Comparison of ENCODE assay signal across 21 cellular contexts in genomic region chr2:175597286-175597685, GRCh38.
DNase-seq lines count a peak whose midpoint lies in the region; ATAC-seq, FAIRE-seq and TF ChIP-seq lines count a peak whose summit lies in the region.
"Had no signal": no experiment of that assay in that cellular context is flagged by ENCODE, and none has a peak within 500 bp of the region (broad histone marks: within the 10 kb centered on the region; RNA-seq: fewer than 3 reads in every experiment).

No MANE protein-coding gene starts in this region.

- H3K27me3 Mint-ChIP-seq in astrocyte (ENCODE audit: low read depth, unreplicated experiment) (no peaks in the 10 kb centered on the region), Calu3 (ENCODE audit: unreplicated experiment) (no peaks in the 10 kb centered on the region)

- TF ChIP-seq CTCF in AG10803 (conservative IDR thresholded peaks at IDR 0.05; ENCODE audit: low read length) (no peak), astrocyte (IDR thresholded peaks at IDR 0.05; ENCODE audit: insufficient read depth, low read depth, low read length) (no peak), foreskin fibroblast (IDR thresholded peaks at IDR 0.05; ENCODE audit: low read depth, low read length) (no peak), Calu3 (IDR thresholded peaks at IDR 0.05; ENCODE audit: unreplicated experiment) (no peak)

- intact Hi-C loops in Calu3 (cut with micrococcal nuclease; ENCODE audit: unreplicated experiment), result no loop called here

- no peaks in the 10 kb centered on the region for H3K9me2 ChIP-seq in GM23248 (ENCODE audit: insufficient read depth)

- in situ Hi-C loops in GM23248 (cut with MboI), result no loop called here

- H3K27me3 ChIP-seq in GM23248 (replicated peaks; ENCODE audit: insufficient read depth) (no peaks in the 10 kb centered on the region), astrocyte (ENCODE audit: insufficient read depth, low read length) (no peaks in the 10 kb centered on the region)
- H3K27me3 ChIP-seq: BLaER1 treated with 17β-estradiol and CSF1 and Interleukin-3, amounts not matched to agents 10 nM and 100 nM; MG63 had no signal

- CTCF ChIA-PET in Calu3 (lab: Charles Lee), result no interaction called here

- H3F3A ChIP-seq in GM23248 (ENCODE audit: insufficient read depth), result peaks cover 28% of the 10 kb centered on the region

- no peaks in the 10 kb centered on the region for H4K20me1 ChIP-seq in GM23248 (ENCODE audit: insufficient read depth)
- no peaks in the 10 kb centered on the region for H4K20me1 ChIP-seq in astrocyte (ENCODE audit: insufficient read depth, low read length)
- H4K20me1 ChIP-seq: BLaER1 treated with 17β-estradiol and CSF1 and Interleukin-3, amounts not matched to agents 10 nM and 100 nM had no signal

- H2AFZ ChIP-seq in GM23248 (no peak overlapping the region), astrocyte (ENCODE audit: low read depth, low read length) (no peak overlapping the region)

- DNase-seq in AG10803 (ENCODE audit: low read depth) (peak; percentile 62), GM23248 (peak; percentile 42), astrocyte (ENCODE audit: low read depth) (no peak), foreskin fibroblast (peak; percentile 14 to 50), Calu3 (no peak)
- no peak for DNase-seq in stimulated activated effector memory CD8-positive, alpha-beta T cell treated with anti-CD3 and anti-CD28 coated beads, Interleukin-12 subunit alpha, Interleukin-12 subunit beta, amount 100 ng/mL, for 72 hours (ENCODE audit: low spot score in 2 of 2)
- DNase-seq in activated CD8-positive, alpha-beta memory T cell treated with anti-CD3 and anti-CD28 coated beads, Interleukin-2, amount 50 U/mL, for 48 hours, result no peak
- DNase-seq: CD4-positive, alpha-beta T cell; GF-D8; H7; KBM-7; MG63; NCI-H1105 treated with DMSO at 0.1 percent for 48 hours; NCI-H146; NCI-H2029; NCI-H446; NCI-H524 treated with DMSO at 0.1 percent for 48 hours; NCI-H774; PC-3 had no signal

- no peak overlapping the region for H3K4me2 ChIP-seq in GM23248 (ENCODE audit: unreplicated experiment)
- no peak overlapping the region for H3K4me2 ChIP-seq in astrocyte (ENCODE audit: low read length)

- no peak overlapping the region for H3K27ac Mint-ChIP-seq in astrocyte (ENCODE audit: unreplicated experiment)
- H3K27ac Mint-ChIP-seq in stimulated activated effector memory CD8-positive, alpha-beta T cell treated with anti-CD3 and anti-CD28 coated beads, Interleukin-12 subunit alpha, Interleukin-12 subunit beta, amount 100 ng/mL, for 72 hours, result no peak overlapping the region
- H3K27ac Mint-ChIP-seq in Calu3 (ENCODE audit: unreplicated experiment), result no peak overlapping the region
- H3K27ac Mint-ChIP-seq: CD4-positive, alpha-beta T cell had no signal

- H3K4me1 Mint-ChIP-seq in astrocyte (ENCODE audit: low read depth, unreplicated experiment) (peaks cover 13% of the 10 kb centered on the region), Calu3 (ENCODE audit: low read depth, unreplicated experiment) (peaks cover 7% of the 10 kb centered on the region)
- H3K4me1 Mint-ChIP-seq in stimulated activated effector memory CD8-positive, alpha-beta T cell treated with anti-CD3 and anti-CD28 coated beads, Interleukin-12 subunit alpha, Interleukin-12 subunit beta, amount 100 ng/mL, for 72 hours, result no peaks in the 10 kb centered on the region

- H3K4me1 ChIP-seq in GM23248 (ENCODE audit: insufficient read depth) (peaks cover 34% of the 10 kb centered on the region), astrocyte (ENCODE audit: insufficient read depth, low read length) (no peaks in the 10 kb centered on the region)

- FAIRE-seq in astrocyte (lab: Jason Lieb, UNC), result peak; percentile 23
- FAIRE-seq: GM12891 had no signal

- H3K4me3 Mint-ChIP-seq in astrocyte (ENCODE audit: unreplicated experiment) (no peak overlapping the region), Calu3 (ENCODE audit: low read depth, unreplicated experiment) (no peak overlapping the region)
- no peak overlapping the region for H3K4me3 Mint-ChIP-seq in stimulated activated effector memory CD8-positive, alpha-beta T cell treated with anti-CD3 and anti-CD28 coated beads, Interleukin-12 subunit alpha, Interleukin-12 subunit beta, amount 100 ng/mL, for 72 hours
- H3K4me3 Mint-ChIP-seq: CD4-positive, alpha-beta T cell had no signal

- no peaks in the 10 kb centered on the region for H3K9me3 ChIP-seq in GM23248 (ENCODE audit: low read depth)
- no peaks in the 10 kb centered on the region for H3K9me3 ChIP-seq in astrocyte (ENCODE audit: insufficient read depth, low read depth, low read length)
- H3K9me3 ChIP-seq: MG63 had no signal

- H3K79me2 ChIP-seq in GM23248 (ENCODE audit: insufficient read depth) (no peaks in the 10 kb centered on the region), astrocyte (ENCODE audit: insufficient read depth, low read length) (no peaks in the 10 kb centered on the region)

- H3K9me3 Mint-ChIP-seq in astrocyte (ENCODE audit: unreplicated experiment), result peaks cover 1% of the 10 kb centered on the region
- H3K9me3 Mint-ChIP-seq in stimulated activated effector memory CD8-positive, alpha-beta T cell treated with anti-CD3 and anti-CD28 coated beads, Interleukin-12 subunit alpha, Interleukin-12 subunit beta, amount 100 ng/mL, for 72 hours, result no peaks in the 10 kb centered on the region
- H3K9me3 Mint-ChIP-seq in Calu3 (ENCODE audit: low read depth, unreplicated experiment), result no peaks in the 10 kb centered on the region
- H3K9me3 Mint-ChIP-seq: CD4-positive, alpha-beta T cell had no signal

- BruUV-seq in Calu3 (replicated peaks; lab: Mats Ljungman, UMichigan), result no TSS peak

- H3K36me3 Mint-ChIP-seq in astrocyte (ENCODE audit: low read depth, unreplicated experiment), result no peaks in the 10 kb centered on the region
- H3K36me3 Mint-ChIP-seq in stimulated activated effector memory CD8-positive, alpha-beta T cell treated with anti-CD3 and anti-CD28 coated beads, Interleukin-12 subunit alpha, Interleukin-12 subunit beta, amount 100 ng/mL, for 72 hours, result no peaks in the 10 kb centered on the region
- H3K36me3 Mint-ChIP-seq in Calu3 (ENCODE audit: insufficient read depth, unreplicated experiment), result peaks cover 6% of the 10 kb centered on the region

- H3K9ac ChIP-seq in GM23248 (no peak overlapping the region), astrocyte (ENCODE audit: low read length) (no peak overlapping the region)
- H3K9ac ChIP-seq: BLaER1 treated with 17β-estradiol and CSF1 and Interleukin-3, amounts not matched to agents 10 nM and 100 nM had no signal

- no peaks in the 10 kb centered on the region for H3K36me3 ChIP-seq in GM23248 (ENCODE audit: low read depth)
- no peaks in the 10 kb centered on the region for H3K36me3 ChIP-seq in astrocyte (ENCODE audit: insufficient read depth, low read length)
- H3K36me3 ChIP-seq: BLaER1 treated with 17β-estradiol and CSF1 and Interleukin-3, amounts not matched to agents 10 nM and 100 nM; MG63 had no signal

- H3K4me3 ChIP-seq in AG10803 (ENCODE audit: low read length), result no peak overlapping the region
- no peak overlapping the region for H3K4me3 ChIP-seq in GM23248
- H3K4me3 ChIP-seq in astrocyte (ENCODE audit: insufficient read depth, low read depth, low read length), result no peak overlapping the region
- no peak overlapping the region for H3K4me3 ChIP-seq in foreskin fibroblast (ENCODE audit: low read depth in 1 of 2, low read length in 2 of 2)
- H3K4me3 ChIP-seq: BLaER1 treated with 17β-estradiol and CSF1 and Interleukin-3, amounts not matched to agents 10 nM and 100 nM; MG63 had no signal

- H3K27ac ChIP-seq in GM23248 (no peak overlapping the region), astrocyte (ENCODE audit: low read depth, low read length) (no peak overlapping the region)
- H3K27ac ChIP-seq: BLaER1 treated with 17β-estradiol and CSF1 and Interleukin-3, amounts not matched to agents 10 nM and 100 nM had no signal

- ATAC-seq in stimulated activated effector memory CD8-positive, alpha-beta T cell treated with anti-CD3 and anti-CD28 coated beads, Interleukin-12 subunit alpha, Interleukin-12 subunit beta, amount 100 ng/mL, for 72 hours, result no peak
- ATAC-seq: PC-3 had no signal

Comparison
In these comparisons a context has a peak if more than half of its experiments do, and no peak if none do; other contexts are left out.
1. DNase-seq: peak in AG10803 (single experiment), GM23248 (single experiment) and foreskin fibroblast (2 of 2); none in astrocyte (single experiment), stimulated activated effector memory CD8-positive, alpha-beta T cell treated with anti-CD3 and anti-CD28 coated beads, Interleukin-12 subunit alpha, Interleukin-12 subunit beta, amount 100 ng/mL, for 72 hours (0 of 2), activated CD8-positive, alpha-beta memory T cell treated with anti-CD3 and anti-CD28 coated beads, Interleukin-2, amount 50 U/mL, for 48 hours (single experiment) and Calu3 (single experiment).